1 cellular context compared by ENCODE assay signal in the genomic region with DNA sequence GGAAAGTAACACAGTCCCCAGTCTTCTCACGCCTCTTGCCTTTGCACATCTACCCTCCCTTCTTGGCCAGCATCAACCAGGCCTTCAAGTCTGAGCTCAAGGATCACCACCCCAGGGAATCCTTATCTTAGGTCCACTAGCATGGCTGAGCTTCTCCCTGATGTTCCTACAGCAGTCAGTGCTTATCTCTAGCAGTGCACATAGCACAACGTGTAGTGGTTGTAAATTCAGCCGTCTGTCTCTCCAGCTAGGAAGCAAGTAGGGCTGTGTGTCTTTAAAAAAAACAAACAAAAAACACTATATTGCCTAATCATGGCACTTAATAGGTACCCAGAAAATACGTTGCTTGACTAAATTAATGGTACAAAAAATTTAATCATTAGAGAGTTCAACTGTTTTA.
TF ChIP-seq lines count a peak whose summit lies in the region.

No MANE protein-coding gene starts in this region.

TF ChIP-seq in K562, 482 proteins besides CTCF, POLR2A, EP300 and RAD21 (continued from another document and continues in another):
- TF ChIP-seq, protein P1, sequence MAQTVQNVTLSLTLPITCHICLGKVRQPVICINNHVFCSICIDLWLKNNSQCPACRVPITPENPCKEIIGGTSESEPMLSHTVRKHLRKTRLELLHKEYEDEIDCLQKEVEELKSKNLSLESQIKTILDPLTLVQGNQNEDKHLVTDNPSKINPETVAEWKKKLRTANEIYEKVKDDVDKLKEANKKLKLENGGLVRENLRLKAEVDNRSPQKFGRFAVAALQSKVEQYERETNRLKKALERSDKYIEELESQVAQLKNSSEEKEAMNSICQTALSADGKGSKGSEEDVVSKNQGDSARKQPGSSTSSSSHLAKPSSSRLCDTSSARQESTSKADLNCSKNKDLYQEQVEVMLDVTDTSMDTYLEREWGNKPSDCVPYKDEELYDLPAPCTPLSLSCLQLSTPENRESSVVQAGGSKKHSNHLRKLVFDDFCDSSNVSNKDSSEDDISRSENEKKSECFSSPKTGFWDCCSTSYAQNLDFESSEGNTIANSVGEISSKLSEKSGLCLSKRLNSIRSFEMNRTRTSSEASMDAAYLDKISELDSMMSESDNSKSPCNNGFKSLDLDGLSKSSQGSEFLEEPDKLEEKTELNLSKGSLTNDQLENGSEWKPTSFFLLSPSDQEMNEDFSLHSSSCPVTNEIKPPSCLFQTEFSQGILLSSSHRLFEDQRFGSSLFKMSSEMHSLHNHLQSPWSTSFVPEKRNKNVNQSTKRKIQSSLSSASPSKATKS (CRISPR knock-in tag; IDR thresholded peaks at IDR 0.05) = no peak
- peak in 1 of 2 experiments; percentile 93; a peak in 3 of 4 replicates for TF ChIP-seq HDAC1 (IDR thresholded peaks at IDR 0.05)
- no peak for TF ChIP-seq NRF1 (conservative IDR thresholded peaks at IDR 0.05 in 1 of 2, IDR thresholded peaks at IDR 0.05 in 1 of 2)
- no peak for TF ChIP-seq ARID2 (IDR thresholded peaks at IDR 0.05)
- TF ChIP-seq, protein P2, sequence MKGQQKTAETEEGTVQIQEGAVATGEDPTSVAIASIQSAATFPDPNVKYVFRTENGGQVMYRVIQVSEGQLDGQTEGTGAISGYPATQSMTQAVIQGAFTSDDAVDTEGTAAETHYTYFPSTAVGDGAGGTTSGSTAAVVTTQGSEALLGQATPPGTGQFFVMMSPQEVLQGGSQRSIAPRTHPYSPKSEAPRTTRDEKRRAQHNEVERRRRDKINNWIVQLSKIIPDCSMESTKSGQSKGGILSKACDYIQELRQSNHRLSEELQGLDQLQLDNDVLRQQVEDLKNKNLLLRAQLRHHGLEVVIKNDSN (CRISPR knock-in tag; IDR thresholded peaks at IDR 0.05) = no peak
- TF ChIP-seq, protein P3, sequence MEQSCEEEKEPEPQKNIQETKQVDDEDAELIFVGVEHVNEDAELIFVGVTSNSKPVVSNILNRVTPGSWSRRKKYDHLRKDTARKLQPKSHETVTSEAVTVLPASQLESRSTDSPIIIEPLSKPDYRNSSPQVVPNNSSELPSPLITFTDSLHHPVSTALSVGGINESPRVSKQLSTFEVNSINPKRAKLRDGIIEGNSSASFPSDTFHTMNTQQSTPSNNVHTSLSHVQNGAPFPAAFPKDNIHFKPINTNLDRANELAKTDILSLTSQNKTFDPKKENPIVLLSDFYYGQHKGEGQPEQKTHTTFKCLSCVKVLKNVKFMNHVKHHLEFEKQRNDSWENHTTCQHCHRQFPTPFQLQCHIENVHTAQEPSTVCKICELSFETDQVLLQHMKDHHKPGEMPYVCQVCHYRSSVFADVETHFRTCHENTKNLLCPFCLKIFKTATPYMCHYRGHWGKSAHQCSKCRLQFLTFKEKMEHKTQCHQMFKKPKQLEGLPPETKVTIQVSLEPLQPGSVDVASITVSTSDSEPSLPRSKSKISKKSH (CRISPR knock-in tag; IDR thresholded peaks at IDR 0.05) = no peak
- TF ChIP-seq ZNF77 (CRISPR knock-in tag; IDR thresholded peaks at IDR 0.05) = no peak
- TF ChIP-seq, protein P4, sequence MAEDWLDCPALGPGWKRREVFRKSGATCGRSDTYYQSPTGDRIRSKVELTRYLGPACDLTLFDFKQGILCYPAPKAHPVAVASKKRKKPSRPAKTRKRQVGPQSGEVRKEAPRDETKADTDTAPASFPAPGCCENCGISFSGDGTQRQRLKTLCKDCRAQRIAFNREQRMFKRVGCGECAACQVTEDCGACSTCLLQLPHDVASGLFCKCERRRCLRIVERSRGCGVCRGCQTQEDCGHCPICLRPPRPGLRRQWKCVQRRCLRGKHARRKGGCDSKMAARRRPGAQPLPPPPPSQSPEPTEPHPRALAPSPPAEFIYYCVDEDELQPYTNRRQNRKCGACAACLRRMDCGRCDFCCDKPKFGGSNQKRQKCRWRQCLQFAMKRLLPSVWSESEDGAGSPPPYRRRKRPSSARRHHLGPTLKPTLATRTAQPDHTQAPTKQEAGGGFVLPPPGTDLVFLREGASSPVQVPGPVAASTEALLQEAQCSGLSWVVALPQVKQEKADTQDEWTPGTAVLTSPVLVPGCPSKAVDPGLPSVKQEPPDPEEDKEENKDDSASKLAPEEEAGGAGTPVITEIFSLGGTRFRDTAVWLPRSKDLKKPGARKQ (CRISPR knock-in tag; IDR thresholded peaks at IDR 0.05) = no peak
- TF ChIP-seq ARNT (IDR thresholded peaks at IDR 0.05) = peak; percentile 34 to 62; a peak in 1 of 4 replicates
- no peak for TF ChIP-seq ZNF282 (CRISPR knock-in tag; IDR thresholded peaks at IDR 0.05)
- TF ChIP-seq PPARD (CRISPR knock-in tag; IDR thresholded peaks at IDR 0.05) = no peak
- TF ChIP-seq ELF2 (CRISPR knock-in tag; IDR thresholded peaks at IDR 0.05) = no peak
- no peak for TF ChIP-seq DNMT1 (IDR thresholded peaks at IDR 0.05)
- TF ChIP-seq, protein P5, sequence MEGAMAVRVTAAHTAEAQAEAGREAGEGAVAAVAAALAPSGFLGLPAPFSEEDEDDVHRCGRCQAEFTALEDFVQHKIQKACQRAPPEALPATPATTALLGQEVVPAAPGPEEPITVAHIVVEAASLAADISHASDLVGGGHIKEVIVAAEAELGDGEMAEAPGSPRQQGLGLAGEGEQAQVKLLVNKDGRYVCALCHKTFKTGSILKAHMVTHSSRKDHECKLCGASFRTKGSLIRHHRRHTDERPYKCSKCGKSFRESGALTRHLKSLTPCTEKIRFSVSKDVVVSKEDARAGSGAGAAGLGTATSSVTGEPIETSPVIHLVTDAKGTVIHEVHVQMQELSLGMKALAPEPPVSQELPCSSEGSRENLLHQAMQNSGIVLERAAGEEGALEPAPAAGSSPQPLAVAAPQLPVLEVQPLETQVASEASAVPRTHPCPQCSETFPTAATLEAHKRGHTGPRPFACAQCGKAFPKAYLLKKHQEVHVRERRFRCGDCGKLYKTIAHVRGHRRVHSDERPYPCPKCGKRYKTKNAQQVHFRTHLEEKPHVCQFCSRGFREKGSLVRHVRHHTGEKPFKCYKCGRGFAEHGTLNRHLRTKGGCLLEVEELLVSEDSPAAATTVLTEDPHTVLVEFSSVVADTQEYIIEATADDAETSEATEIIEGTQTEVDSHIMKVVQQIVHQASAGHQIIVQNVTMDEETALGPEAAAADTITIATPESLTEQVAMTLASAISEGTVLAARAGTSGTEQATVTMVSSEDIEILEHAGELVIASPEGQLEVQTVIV (CRISPR knock-in tag; IDR thresholded peaks at IDR 0.05; ENCODE audit: borderline replicate concordance) = no peak
- TF ChIP-seq CXXC5 (CRISPR knock-in tag; IDR thresholded peaks at IDR 0.05) = peak; percentile 83
- TF ChIP-seq, protein P6, sequence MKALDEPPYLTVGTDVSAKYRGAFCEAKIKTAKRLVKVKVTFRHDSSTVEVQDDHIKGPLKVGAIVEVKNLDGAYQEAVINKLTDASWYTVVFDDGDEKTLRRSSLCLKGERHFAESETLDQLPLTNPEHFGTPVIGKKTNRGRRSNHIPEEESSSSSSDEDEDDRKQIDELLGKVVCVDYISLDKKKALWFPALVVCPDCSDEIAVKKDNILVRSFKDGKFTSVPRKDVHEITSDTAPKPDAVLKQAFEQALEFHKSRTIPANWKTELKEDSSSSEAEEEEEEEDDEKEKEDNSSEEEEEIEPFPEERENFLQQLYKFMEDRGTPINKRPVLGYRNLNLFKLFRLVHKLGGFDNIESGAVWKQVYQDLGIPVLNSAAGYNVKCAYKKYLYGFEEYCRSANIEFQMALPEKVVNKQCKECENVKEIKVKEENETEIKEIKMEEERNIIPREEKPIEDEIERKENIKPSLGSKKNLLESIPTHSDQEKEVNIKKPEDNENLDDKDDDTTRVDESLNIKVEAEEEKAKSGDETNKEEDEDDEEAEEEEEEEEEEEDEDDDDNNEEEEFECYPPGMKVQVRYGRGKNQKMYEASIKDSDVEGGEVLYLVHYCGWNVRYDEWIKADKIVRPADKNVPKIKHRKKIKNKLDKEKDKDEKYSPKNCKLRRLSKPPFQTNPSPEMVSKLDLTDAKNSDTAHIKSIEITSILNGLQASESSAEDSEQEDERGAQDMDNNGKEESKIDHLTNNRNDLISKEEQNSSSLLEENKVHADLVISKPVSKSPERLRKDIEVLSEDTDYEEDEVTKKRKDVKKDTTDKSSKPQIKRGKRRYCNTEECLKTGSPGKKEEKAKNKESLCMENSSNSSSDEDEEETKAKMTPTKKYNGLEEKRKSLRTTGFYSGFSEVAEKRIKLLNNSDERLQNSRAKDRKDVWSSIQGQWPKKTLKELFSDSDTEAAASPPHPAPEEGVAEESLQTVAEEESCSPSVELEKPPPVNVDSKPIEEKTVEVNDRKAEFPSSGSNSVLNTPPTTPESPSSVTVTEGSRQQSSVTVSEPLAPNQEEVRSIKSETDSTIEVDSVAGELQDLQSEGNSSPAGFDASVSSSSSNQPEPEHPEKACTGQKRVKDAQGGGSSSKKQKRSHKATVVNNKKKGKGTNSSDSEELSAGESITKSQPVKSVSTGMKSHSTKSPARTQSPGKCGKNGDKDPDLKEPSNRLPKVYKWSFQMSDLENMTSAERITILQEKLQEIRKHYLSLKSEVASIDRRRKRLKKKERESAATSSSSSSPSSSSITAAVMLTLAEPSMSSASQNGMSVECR (CRISPR knock-in tag; IDR thresholded peaks at IDR 0.05) = no peak
- TF ChIP-seq, protein P7, sequence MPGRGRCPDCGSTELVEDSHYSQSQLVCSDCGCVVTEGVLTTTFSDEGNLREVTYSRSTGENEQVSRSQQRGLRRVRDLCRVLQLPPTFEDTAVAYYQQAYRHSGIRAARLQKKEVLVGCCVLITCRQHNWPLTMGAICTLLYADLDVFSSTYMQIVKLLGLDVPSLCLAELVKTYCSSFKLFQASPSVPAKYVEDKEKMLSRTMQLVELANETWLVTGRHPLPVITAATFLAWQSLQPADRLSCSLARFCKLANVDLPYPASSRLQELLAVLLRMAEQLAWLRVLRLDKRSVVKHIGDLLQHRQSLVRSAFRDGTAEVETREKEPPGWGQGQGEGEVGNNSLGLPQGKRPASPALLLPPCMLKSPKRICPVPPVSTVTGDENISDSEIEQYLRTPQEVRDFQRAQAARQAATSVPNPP (IDR thresholded peaks at IDR 0.05; ENCODE audit: borderline replicate concordance, insufficient read depth, insufficient read length) = no peak
- TF ChIP-seq, protein P8, sequence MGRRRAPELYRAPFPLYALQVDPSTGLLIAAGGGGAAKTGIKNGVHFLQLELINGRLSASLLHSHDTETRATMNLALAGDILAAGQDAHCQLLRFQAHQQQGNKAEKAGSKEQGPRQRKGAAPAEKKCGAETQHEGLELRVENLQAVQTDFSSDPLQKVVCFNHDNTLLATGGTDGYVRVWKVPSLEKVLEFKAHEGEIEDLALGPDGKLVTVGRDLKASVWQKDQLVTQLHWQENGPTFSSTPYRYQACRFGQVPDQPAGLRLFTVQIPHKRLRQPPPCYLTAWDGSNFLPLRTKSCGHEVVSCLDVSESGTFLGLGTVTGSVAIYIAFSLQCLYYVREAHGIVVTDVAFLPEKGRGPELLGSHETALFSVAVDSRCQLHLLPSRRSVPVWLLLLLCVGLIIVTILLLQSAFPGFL (CRISPR knock-in tag; IDR thresholded peaks at IDR 0.05) = no peak
- no peak for TF ChIP-seq KAT8 (IDR thresholded peaks at IDR 0.05; ENCODE audit: low read depth)
- TF ChIP-seq, protein P9, sequence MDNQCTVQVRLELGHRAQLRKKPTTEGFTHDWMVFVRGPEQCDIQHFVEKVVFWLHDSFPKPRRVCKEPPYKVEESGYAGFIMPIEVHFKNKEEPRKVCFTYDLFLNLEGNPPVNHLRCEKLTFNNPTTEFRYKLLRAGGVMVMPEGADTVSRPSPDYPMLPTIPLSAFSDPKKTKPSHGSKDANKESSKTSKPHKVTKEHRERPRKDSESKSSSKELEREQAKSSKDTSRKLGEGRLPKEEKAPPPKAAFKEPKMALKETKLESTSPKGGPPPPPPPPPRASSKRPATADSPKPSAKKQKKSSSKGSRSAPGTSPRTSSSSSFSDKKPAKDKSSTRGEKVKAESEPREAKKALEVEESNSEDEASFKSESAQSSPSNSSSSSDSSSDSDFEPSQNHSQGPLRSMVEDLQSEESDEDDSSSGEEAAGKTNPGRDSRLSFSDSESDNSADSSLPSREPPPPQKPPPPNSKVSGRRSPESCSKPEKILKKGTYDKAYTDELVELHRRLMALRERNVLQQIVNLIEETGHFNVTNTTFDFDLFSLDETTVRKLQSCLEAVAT (IDR thresholded peaks at IDR 0.05) = peak in 1 of 2 experiments; percentile 94; a peak in 2 of 4 replicates
- no peak for TF ChIP-seq COPS2 (conservative IDR thresholded peaks at IDR 0.05)
- TF ChIP-seq LARP7 (IDR thresholded peaks at IDR 0.05) = no peak
- TF ChIP-seq ZBTB8A (IDR thresholded peaks at IDR 0.05; ENCODE audit: partially characterized antibody) = no peak
- TF ChIP-seq NFE2L1 (tag; IDR thresholded peaks at IDR 0.05; ENCODE audit: borderline replicate concordance, low read depth) = no peak
- TF ChIP-seq, protein P10, sequence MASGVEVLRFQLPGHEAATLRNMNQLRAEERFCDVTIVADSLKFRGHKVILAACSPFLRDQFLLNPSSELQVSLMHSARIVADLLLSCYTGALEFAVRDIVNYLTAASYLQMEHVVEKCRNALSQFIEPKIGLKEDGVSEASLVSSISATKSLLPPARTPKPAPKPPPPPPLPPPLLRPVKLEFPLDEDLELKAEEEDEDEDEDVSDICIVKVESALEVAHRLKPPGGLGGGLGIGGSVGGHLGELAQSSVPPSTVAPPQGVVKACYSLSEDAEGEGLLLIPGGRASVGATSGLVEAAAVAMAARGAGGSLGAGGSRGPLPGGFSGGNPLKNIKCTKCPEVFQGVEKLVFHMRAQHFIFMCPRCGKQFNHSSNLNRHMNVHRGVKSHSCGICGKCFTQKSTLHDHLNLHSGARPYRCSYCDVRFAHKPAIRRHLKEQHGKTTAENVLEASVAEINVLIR (CRISPR knock-in tag; IDR thresholded peaks at IDR 0.05) = no peak
- TF ChIP-seq SLC30A9 (CRISPR knock-in tag; IDR thresholded peaks at IDR 0.05) = no peak
- no peak for TF ChIP-seq ZNF146 (CRISPR knock-in tag; IDR thresholded peaks at IDR 0.05; ENCODE audit: unreplicated experiment)
- no peak for TF ChIP-seq SNRNP70 (optimal IDR thresholded peaks at IDR 0.05; ENCODE audit: low read depth, low read length)
- no peak for TF ChIP-seq ZNF12 (CRISPR knock-in tag; IDR thresholded peaks at IDR 0.05)
- TF ChIP-seq MYNN (IDR thresholded peaks at IDR 0.05) = peak; percentile 32; the same call in 1 of the 2 replicates
- TF ChIP-seq MYNN (CRISPR knock-in tag; IDR thresholded peaks at IDR 0.05) = no peak
- peak; percentile 95 for TF ChIP-seq TCF3 (CRISPR knock-in tag; IDR thresholded peaks at IDR 0.05)
- TF ChIP-seq ATF1 (CRISPR knock-in tag; IDR thresholded peaks at IDR 0.05) = no peak
- peak; percentile 73 for TF ChIP-seq ATF1 (tag; IDR thresholded peaks at IDR 0.05)
- TF ChIP-seq ZNF551 (CRISPR knock-in tag; IDR thresholded peaks at IDR 0.05) = no peak
- TF ChIP-seq ETV1 (tag; conservative IDR thresholded peaks at IDR 0.05; ENCODE audit: low read depth) = no peak
- TF ChIP-seq ZNF830 (CRISPR knock-in tag; IDR thresholded peaks at IDR 0.05) = no peak
- TF ChIP-seq, protein P11, sequence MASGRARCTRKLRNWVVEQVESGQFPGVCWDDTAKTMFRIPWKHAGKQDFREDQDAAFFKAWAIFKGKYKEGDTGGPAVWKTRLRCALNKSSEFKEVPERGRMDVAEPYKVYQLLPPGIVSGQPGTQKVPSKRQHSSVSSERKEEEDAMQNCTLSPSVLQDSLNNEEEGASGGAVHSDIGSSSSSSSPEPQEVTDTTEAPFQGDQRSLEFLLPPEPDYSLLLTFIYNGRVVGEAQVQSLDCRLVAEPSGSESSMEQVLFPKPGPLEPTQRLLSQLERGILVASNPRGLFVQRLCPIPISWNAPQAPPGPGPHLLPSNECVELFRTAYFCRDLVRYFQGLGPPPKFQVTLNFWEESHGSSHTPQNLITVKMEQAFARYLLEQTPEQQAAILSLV (tag; IDR thresholded peaks at IDR 0.05) = no peak
